In genomic region chr2:71617266-71617665, GRCh38 we compare ENCODE assay signal across 14 cellular contexts.
DNase-seq lines count a peak whose midpoint lies in the region; ATAC-seq and TF ChIP-seq lines count a peak whose summit lies in the region.
"Had no signal": no experiment of that assay in that cellular context is flagged by ENCODE, and none has a peak within 500 bp of the region (broad histone marks: within the 10 kb centered on the region; RNA-seq: fewer than 3 reads in every experiment).

No MANE protein-coding gene starts in this region.

- ATAC-seq in left ventricle myocardium superior = no peak
- ATAC-seq in Right ventricle myocardium superior (ENCODE audit: poor library complexity) = no peak
- no peak for ATAC-seq in HG02981 (IDR thresholded peaks at IDR 0.05; ENCODE audit: unreplicated experiment)

- intact Hi-C loops in left ventricle myocardium superior (cut with micrococcal nuclease) = no loop called here
- intact Hi-C loops in Right ventricle myocardium superior (cut with DNase I) = loop anchor here (10.0 kb wide), 1 partner anchor 528 kb away; the partner anchor contains the start of gene CYP26B1
- intact Hi-C loops in colonic mucosa (cut with DNase I) = no loop called here

- H3K27me3 ChIP-seq in colonic mucosa = no peaks in the 10 kb centered on the region

- no peak overlapping the region for H3K9ac ChIP-seq in colonic mucosa (ENCODE audit: low read depth in 2 of 2, low read length in 2 of 2)

- H3K4me3 ChIP-seq in colonic mucosa = no peak overlapping the region
- H3K4me3 ChIP-seq: PC-9 had no signal

- H3K9me3 ChIP-seq in colonic mucosa = no peaks in the 10 kb centered on the region

- no peak overlapping the region for H3K27ac ChIP-seq in colonic mucosa
- H3K27ac ChIP-seq: PC-9 had no signal

- H3K36me3 ChIP-seq in colonic mucosa = no peaks in the 10 kb centered on the region

- no peak for TF ChIP-seq CTCF in colonic mucosa (IDR thresholded peaks at IDR 0.05)

- peak; percentile 18 for DNase-seq in left ventricle myocardium superior
- no peak for DNase-seq in Right ventricle myocardium superior
- peak; percentile 10 for DNase-seq in colonic mucosa
- peak; percentile 4 for DNase-seq in mucosa of gallbladder (ENCODE audit: low spot score)
- DNase-seq in ureter (ENCODE audit: low spot score) = peak; percentile 30
- DNase-seq in stimulated activated CD4-positive, alpha-beta T cell treated with anti-CD3 and anti-CD28 coated beads, Interleukin-4, amount 100 ng/mL, for 24 hours = no peak
- DNase-seq: ACHN, COR-L47, DMS153, NCI-H1048, NCI-H1436 treated with DMSO at 0.1 percent for 48 hours, NCI-H510A treated with DMSO at 0.1 percent for 48 hours, PC-9 had no signal

- H3K4me1 ChIP-seq in colonic mucosa = no peaks in the 10 kb centered on the region

Comparison
In these comparisons a context has a peak if more than half of its experiments do, and no peak if none do; other contexts are left out.
1. DNase-seq: peak in left ventricle myocardium superior (single experiment), colonic mucosa (single experiment), mucosa of gallbladder (single experiment) and ureter (single experiment); none in Right ventricle myocardium superior (single experiment) and stimulated activated CD4-positive, alpha-beta T cell treated with anti-CD3 and anti-CD28 coated beads, Interleukin-4, amount 100 ng/mL, for 24 hours (single experiment).